Comparison of ENCODE assay signal across 17 cellular contexts in genomic region chr17:8469964-8470363, GRCh38. TPM values are rescaled to one million over a fixed set of nuclear protein-coding genes. Genes with fewer than 3 reads are reported as not detected.
DNase-seq lines count a peak whose midpoint lies in the region; ATAC-seq and TF ChIP-seq lines count a peak whose summit lies in the region.
"Had no signal": no experiment of that assay in that cellular context is flagged by ENCODE, and none has a peak within 500 bp of the region (broad histone marks: within the 10 kb centered on the region; RNA-seq: fewer than 3 reads in every experiment).

No MANE protein-coding gene starts in this region.

- CTCF ChIA-PET in activated CD4-positive, alpha-beta memory T cell treated with anti-CD3 and anti-CD28 coated beads for 36 hours (lab: Charles Lee), result interaction anchor here (0.9 kb wide), 1 partner anchor 59 kb away, joined by 3 read pairs; no protein-coding TSS in a partner anchor

- H2AK5ac ChIP-seq in mesenchymal stem cell (ENCODE audit: low read length, severe bottlenecking), result no peak overlapping the region

- no peak overlapping the region for H3K4ac ChIP-seq in mesenchymal stem cell (ENCODE audit: low read depth in 1 of 2, low read length in 2 of 2)

- H3K9me3 Mint-ChIP-seq in activated CD4-positive, alpha-beta memory T cell treated with anti-CD3 and anti-CD28 coated beads for 36 hours, result no peaks in the 10 kb centered on the region
- H3K9me3 Mint-ChIP-seq in natural killer cell treated with Interleukin-12 subunit alpha and Interleukin-12 subunit beta and Interleukin-15 and Interleukin-18, amount 100 ng/mL, for 72 hours, result no peaks in the 10 kb centered on the region
- H3K9me3 Mint-ChIP-seq: activated naive CD8-positive, alpha-beta T cell treated with anti-CD3 and anti-CD28 coated beads, Interleukin-2, amount 10 ng/mL, durations not matched to agents 7 days and 5 days had no signal

- no peaks in the 10 kb centered on the region for H3K27me3 Mint-ChIP-seq in activated CD4-positive, alpha-beta memory T cell treated with anti-CD3 and anti-CD28 coated beads for 36 hours
- no peaks in the 10 kb centered on the region for H3K27me3 Mint-ChIP-seq in natural killer cell treated with Interleukin-12 subunit alpha and Interleukin-12 subunit beta and Interleukin-15 and Interleukin-18, amount 100 ng/mL, for 72 hours
- H3K27me3 Mint-ChIP-seq: activated naive CD8-positive, alpha-beta T cell treated with anti-CD3 and anti-CD28 coated beads, Interleukin-2, amount 10 ng/mL, durations not matched to agents 7 days and 5 days had no signal

- no peak overlapping the region for H3K18ac ChIP-seq in mesenchymal stem cell (ENCODE audit: low read depth in 1 of 2, low read length in 2 of 2)

- no peak overlapping the region for H3K4me3 Mint-ChIP-seq in activated CD4-positive, alpha-beta memory T cell treated with anti-CD3 and anti-CD28 coated beads for 36 hours
- no peak overlapping the region for H3K4me3 Mint-ChIP-seq in natural killer cell treated with Interleukin-12 subunit alpha and Interleukin-12 subunit beta and Interleukin-15 and Interleukin-18, amount 100 ng/mL, for 72 hours
- H3K4me3 Mint-ChIP-seq: activated CD8-positive, alpha-beta T cell treated with anti-CD3 and anti-CD28 coated beads, Interleukin-2, amount 10 ng/mL, durations not matched to agents 7 days and 5 days; activated naive CD8-positive, alpha-beta T cell treated with anti-CD3 and anti-CD28 coated beads, Interleukin-2, amount 10 ng/mL, durations not matched to agents 7 days and 5 days had no signal

- H3K27me3 ChIP-seq in heart left ventricle (no peaks in the 10 kb centered on the region), adrenal gland (no peaks in the 10 kb centered on the region), testis (no peaks in the 10 kb centered on the region), mesenchymal stem cell (ENCODE audit: control insufficient read depth in 1 of 2, insufficient read depth in 1 of 2, low read length in 2 of 2) (no peaks in the 10 kb centered on the region)

- no peak overlapping the region for H4K8ac ChIP-seq in mesenchymal stem cell (ENCODE audit: low read length)

- DNase-seq in heart left ventricle (no peak), left cardiac atrium (no peak), adrenal gland (peak in 2 of 7 donors; percentile 38 to 56), left lobe of liver (ENCODE audit: low spot score) (peak; percentile 94), testis (no peak), mesenchymal stem cell (no peak)
- DNase-seq in activated CD4-positive, alpha-beta memory T cell treated with anti-CD3 and anti-CD28 coated beads for 36 hours, result no peak
- no peak for DNase-seq in natural killer cell treated with Interleukin-12 subunit alpha and Interleukin-12 subunit beta and Interleukin-15 and Interleukin-18, amount 100 ng/mL, for 72 hours (ENCODE audit: low spot score)
- DNase-seq: activated CD8-positive, alpha-beta T cell treated with anti-CD3 and anti-CD28 coated beads, Interleukin-2, amount 10 ng/mL, durations not matched to agents 7 days and 5 days; activated naive CD8-positive, alpha-beta T cell treated with anti-CD3 and anti-CD28 coated beads, Interleukin-2, amount 10 ng/mL, durations not matched to agents 7 days and 5 days; activated T-cell treated with anti-CD3 and anti-CD28 coated beads, Interleukin-2, amount 50 U/mL, for 48 hours; foreskin fibroblast; lower lobe of right lung; NCI-H1417 treated with DMSO at 0.1 percent for 48 hours; stimulated activated naive CD4-positive, alpha-beta T cell; WERI-Rb-1 had no signal

- H3K36me3 Mint-ChIP-seq in activated CD4-positive, alpha-beta memory T cell treated with anti-CD3 and anti-CD28 coated beads for 36 hours, result peaks cover 38% of the 10 kb centered on the region
- H3K36me3 Mint-ChIP-seq in natural killer cell treated with Interleukin-12 subunit alpha and Interleukin-12 subunit beta and Interleukin-15 and Interleukin-18, amount 100 ng/mL, for 72 hours, result peaks cover 5% of the 10 kb centered on the region

- TF ChIP-seq CTCF in heart left ventricle (IDR thresholded peaks at IDR 0.05) (no peak), adrenal gland (IDR thresholded peaks at IDR 0.05) (no peak), testis (IDR thresholded peaks at IDR 0.05) (no peak)

- H3K27ac ChIP-seq in heart left ventricle, result peak overlapping the region in 8 of 12 donors; percentile 5 to 53 (median 41)
- peak overlapping the region; percentile 56 to 86 (median 74) for H3K27ac ChIP-seq in adrenal gland
- H3K27ac ChIP-seq in testis, result peak overlapping the region; percentile 46 to 60
- H3K27ac ChIP-seq in mesenchymal stem cell (ENCODE audit: low read length, poor library complexity, severe bottlenecking), result no peak overlapping the region
- H3K27ac ChIP-seq: lower lobe of right lung, WERI-Rb-1 had no signal

- no peak overlapping the region for H2BK5ac ChIP-seq in mesenchymal stem cell (ENCODE audit: low read depth, low read length, poor library complexity, severe bottlenecking)

- no peak overlapping the region for H3K27ac Mint-ChIP-seq in activated CD4-positive, alpha-beta memory T cell treated with anti-CD3 and anti-CD28 coated beads for 36 hours
- H3K27ac Mint-ChIP-seq in natural killer cell treated with Interleukin-12 subunit alpha and Interleukin-12 subunit beta and Interleukin-15 and Interleukin-18, amount 100 ng/mL, for 72 hours, result no peak overlapping the region
- H3K27ac Mint-ChIP-seq: activated CD8-positive, alpha-beta T cell treated with anti-CD3 and anti-CD28 coated beads, Interleukin-2, amount 10 ng/mL, durations not matched to agents 7 days and 5 days; activated naive CD8-positive, alpha-beta T cell treated with anti-CD3 and anti-CD28 coated beads, Interleukin-2, amount 10 ng/mL, durations not matched to agents 7 days and 5 days had no signal

- no peak for ATAC-seq in heart left ventricle
- no peak for ATAC-seq in left cardiac atrium
- ATAC-seq in left lobe of liver, result peak; percentile 88
- ATAC-seq in natural killer cell treated with Interleukin-12 subunit alpha and Interleukin-12 subunit beta and Interleukin-15 and Interleukin-18, amount 100 ng/mL, for 72 hours, result no peak
- ATAC-seq: activated CD8-positive, alpha-beta T cell treated with anti-CD3 and anti-CD28 coated beads, Interleukin-2, amount 10 ng/mL, durations not matched to agents 7 days and 5 days; HCT116 had no signal

- no peak for TF ChIP-seq POLR2A in heart left ventricle (IDR thresholded peaks at IDR 0.05)
- no peak for TF ChIP-seq POLR2A in adrenal gland (IDR thresholded peaks at IDR 0.05)
- no peak for TF ChIP-seq POLR2A in testis (IDR thresholded peaks at IDR 0.05)

- 73 to 79% (median 76%) methylated on average over 12 of the region's 12 CpGs for WGBS in heart left ventricle, 4 donors
- WGBS in adrenal gland, 4 donors, result 57 to 80% (median 61%) methylated on average over 11 to 12 of the region's 12 CpGs
- 56 to 59% methylated on average over 9 to 12 of the region's 12 CpGs for WGBS in testis, 2 donors
- WGBS in mesenchymal stem cell, result 96% methylated on average over 12 of the region's 12 CpGs

- intact Hi-C loops in heart left ventricle (cut with DNase I), result loop anchor here in 3 of 10 donors (5.0 to 10.0 kb wide), 2 partner anchors 55 to 58 kb away; no protein-coding TSS in a partner anchor
- intact Hi-C loops in left cardiac atrium (cut with DNase I), result no loop called here
- intact Hi-C loops in adrenal gland (cut with DNase I), result loop anchor here in 1 of 2 donors (10.0 kb wide), 1 partner anchor 275 kb away; the partner anchor contains the start of gene CCDC42
- intact Hi-C loops in testis (cut with DNase I; ENCODE audit: low total_unique reads), result no loop called here
- intact Hi-C loops in activated CD4-positive, alpha-beta memory T cell treated with anti-CD3 and anti-CD28 coated beads for 36 hours (cut with micrococcal nuclease), result no loop called here

- POLR2A ChIA-PET in activated CD4-positive, alpha-beta memory T cell treated with anti-CD3 and anti-CD28 coated beads for 36 hours (lab: Charles Lee), result interaction anchor here (0.7 kb wide), 1 partner anchor 31 kb away, joined by 3 read pairs; no protein-coding TSS in a partner anchor

- peaks cover 48% of the 10 kb centered on the region for H3K79me1 ChIP-seq in mesenchymal stem cell (replicated peaks; ENCODE audit: low read length, poor library complexity, severe bottlenecking)

- H3K23ac ChIP-seq in mesenchymal stem cell (ENCODE audit: low read length in 2 of 2), result no peak overlapping the region

- no peak overlapping the region for H4K91ac ChIP-seq in mesenchymal stem cell (ENCODE audit: low read length)

- H3K36me3 ChIP-seq in heart left ventricle (peaks cover 0 to 83% (median 58%) of the 10 kb centered on the region in 9 donors), adrenal gland (replicated peaks in 1 of 2) (peaks cover 0 to 42% of the 10 kb centered on the region in 2 donors), testis (ENCODE audit: low read depth, missing control alignments) (no peaks in the 10 kb centered on the region), mesenchymal stem cell (ENCODE audit: control insufficient read depth in 1 of 2, insufficient read depth in 2 of 2, low read depth in 1 of 2, low read length in 2 of 2) (peaks cover 73% of the 10 kb centered on the region in 2 experiments)

- H2AFZ ChIP-seq in mesenchymal stem cell (ENCODE audit: low read depth, low read length), result no peak overlapping the region

- no peaks in the 10 kb centered on the region for H3K9me3 ChIP-seq in heart left ventricle
- no peaks in the 10 kb centered on the region for H3K9me3 ChIP-seq in adrenal gland (replicated peaks in 1 of 3)
- H3K9me3 ChIP-seq in testis, result no peaks in the 10 kb centered on the region
- no peaks in the 10 kb centered on the region for H3K9me3 ChIP-seq in mesenchymal stem cell (ENCODE audit: control insufficient read depth, low read length)
- H3K9me3 ChIP-seq: lower lobe of right lung had no signal

- no peak overlapping the region for H3K4me3 ChIP-seq in heart left ventricle
- H3K4me3 ChIP-seq in adrenal gland, result no peak overlapping the region
- H3K4me3 ChIP-seq in testis, result no peak overlapping the region
- peak overlapping the region in 1 of 2 experiments; percentile 55 for H3K4me3 ChIP-seq in mesenchymal stem cell (ENCODE audit: insufficient read depth in 1 of 2, low read depth in 1 of 2, low read length in 2 of 2)
- H3K4me3 ChIP-seq: lower lobe of right lung had no signal

- no peaks in the 10 kb centered on the region for H3K4me1 Mint-ChIP-seq in activated CD4-positive, alpha-beta memory T cell treated with anti-CD3 and anti-CD28 coated beads for 36 hours (ENCODE audit: low read depth)
- peaks cover 0 to 15% of the 10 kb centered on the region in 2 donors for H3K4me1 Mint-ChIP-seq in natural killer cell treated with Interleukin-12 subunit alpha and Interleukin-12 subunit beta and Interleukin-15 and Interleukin-18, amount 100 ng/mL, for 72 hours (ENCODE audit: low read depth in 2 of 2)
- H3K4me1 Mint-ChIP-seq: activated naive CD8-positive, alpha-beta T cell treated with anti-CD3 and anti-CD28 coated beads, Interleukin-2, amount 10 ng/mL, durations not matched to agents 7 days and 5 days had no signal

- H2BK120ac ChIP-seq in mesenchymal stem cell (ENCODE audit: low read depth, low read length), result no peak overlapping the region

- H3K4me1 ChIP-seq in heart left ventricle (peaks cover 0 to 58% (median 24%) of the 10 kb centered on the region in 12 donors), adrenal gland (replicated peaks in 1 of 2) (peaks cover 9 to 25% of the 10 kb centered on the region in 2 donors), testis (peaks cover 38% of the 10 kb centered on the region), mesenchymal stem cell (ENCODE audit: control insufficient read depth, insufficient read depth, low read depth, low read length) (peaks cover 3% of the 10 kb centered on the region)

- no peak overlapping the region for H3K9ac ChIP-seq in mesenchymal stem cell (ENCODE audit: low read length)

- H3K4me2 ChIP-seq in mesenchymal stem cell (ENCODE audit: low read length, poor library complexity, severe bottlenecking), result no peak overlapping the region

- no peak overlapping the region for H3K14ac ChIP-seq in mesenchymal stem cell (ENCODE audit: low read length in 2 of 2)

- H2BK12ac ChIP-seq in mesenchymal stem cell (ENCODE audit: low read length in 2 of 2), result no peak overlapping the region

- H2BK15ac ChIP-seq in mesenchymal stem cell (ENCODE audit: low read depth, poor library complexity, severe bottlenecking), result no peak overlapping the region

RNA-seq across cellular contexts. Expression of gene NDEL1, which starts 34.3 kb away (rescaled TPM):
- total RNA-seq in heart left ventricle (10 to 100 TPM; 23.3 to 35.2 (median 25.8) TPM), left cardiac atrium (10 to 100 TPM; 27.8 to 48.8 TPM), adrenal gland (100 to 1,000 TPM in 1 of 8 donors, 10 to 100 TPM in 7; 21.9 to 265 (median 47.0) TPM), left lobe of liver (37.5 TPM), testis (10 to 100 TPM; 73.1 to 85.4 TPM)
- polyA plus RNA-seq in heart left ventricle (10 to 100 TPM; 16.5 to 36.4 TPM), adrenal gland (100 to 1,000 TPM in 1 of 3 donors, 10 to 100 TPM in 2; 27.0 to 108 (median 29.4) TPM), testis (ENCODE audit: insufficient read depth, low read depth, low replicate concordance) (51.2 TPM)
- total RNA-seq in activated CD4-positive, alpha-beta memory T cell treated with anti-CD3 and anti-CD28 coated beads for 36 hours, result 10 to 100 TPM; 58.0 to 62.8 TPM
- 64.7 TPM for polyA plus RNA-seq in mesenchymal stem cell (2013, experiment 1 of 2)
- 65.9 TPM for polyA plus RNA-seq in mesenchymal stem cell (2013, experiment 2 of 2)
- total RNA-seq in natural killer cell treated with Interleukin-12 subunit alpha and Interleukin-12 subunit beta and Interleukin-15 and Interleukin-18, amount 100 ng/mL, for 72 hours, result 100 to 1,000 TPM in 1 of 2 donors, 10 to 100 TPM in 1; 94.9 to 101 TPM
